10 cellular contexts compared by ENCODE assay signal in genomic region chr1:156616463-156616862, GRCh38. TPM values are rescaled to one million over a fixed set of nuclear protein-coding genes. Genes with fewer than 3 reads are reported as not detected.
A peak's percentile ranks its signal among the peaks of the same experiment; 100 is the strongest.
DNase-seq lines count a peak whose midpoint lies in the region; ATAC-seq and TF ChIP-seq lines count a peak whose summit lies in the region.
"Had no signal": no experiment of that assay in that cellular context is flagged by ENCODE, and none has a peak within 500 bp of the region (broad histone marks: within the 10 kb centered on the region; RNA-seq: fewer than 3 reads in every experiment).

No MANE protein-coding gene starts in this region.

- H3K36me3 Mint-ChIP-seq in immature natural killer cell: peaks cover 0 to 3% (median 0%) of the 10 kb centered on the region in 3 donors
- H3K36me3 Mint-ChIP-seq: naive B cell had no signal

- H3K27me3 ChIP-seq in HAP-1 (ENCODE audit: low read depth): peaks cover 20% of the 10 kb centered on the region
- peaks cover 2% of the 10 kb centered on the region for H3K27me3 ChIP-seq in rectal smooth muscle tissue (ENCODE audit: control insufficient read depth, insufficient read depth, low read length)

- no peaks in the 10 kb centered on the region for H3K36me3 ChIP-seq in HAP-1 (replicated peaks)
- H3K36me3 ChIP-seq in rectal smooth muscle tissue (ENCODE audit: control insufficient read depth, insufficient read depth, low read length): no peaks in the 10 kb centered on the region

- H3K9me3 ChIP-seq in HAP-1: no peaks in the 10 kb centered on the region

- DNase-seq in HAP-1 (ENCODE audit: low spot score in 2 of 2) (peak; percentile 13 to 69), OCI-M1 (lab: John Stamatoyannopoulos, UW) (peak; percentile 72), foreskin fibroblast (peak in 1 of 2 donors; percentile 42), NAMALWA (ENCODE audit: low spot score) (no peak), immature natural killer cell (no peak)
- DNase-seq: naive B cell had no signal

- no peaks in the 10 kb centered on the region for H3K9me3 Mint-ChIP-seq in immature natural killer cell

- TF ChIP-seq CTCF in foreskin fibroblast (IDR thresholded peaks at IDR 0.05; ENCODE audit: low read depth, low read length): peak; percentile 4

- H3K4me1 ChIP-seq in HAP-1: peaks cover 9% of the 10 kb centered on the region
- peaks cover 12% of the 10 kb centered on the region for H3K4me1 ChIP-seq in rectal smooth muscle tissue (ENCODE audit: control insufficient read depth, insufficient read depth, low read length)

- H3K4me3 ChIP-seq in HAP-1: no peak overlapping the region
- H3K4me3 ChIP-seq in foreskin fibroblast (ENCODE audit: low read depth in 1 of 2, low read length in 2 of 2): no peak overlapping the region
- no peak overlapping the region for H3K4me3 ChIP-seq in rectal smooth muscle tissue (ENCODE audit: low read length)

- H3K27ac Mint-ChIP-seq in immature natural killer cell: no peak overlapping the region
- H3K27ac Mint-ChIP-seq: naive B cell had no signal

- H3K27ac ChIP-seq in rectal smooth muscle tissue (ENCODE audit: low read depth, low read length): peak overlapping the region; percentile 75
- H3K27ac ChIP-seq: KMS-11 had no signal

- H3K4me3 Mint-ChIP-seq in immature natural killer cell: no peak overlapping the region
- H3K4me3 Mint-ChIP-seq: naive B cell had no signal

- no peak for ATAC-seq in GM21723 (IDR thresholded peaks at IDR 0.05; ENCODE audit: unreplicated experiment)
- ATAC-seq in GM18909 (IDR thresholded peaks at IDR 0.05; ENCODE audit: poor library complexity, unreplicated experiment): no peak

- H3K27me3 Mint-ChIP-seq in immature natural killer cell (ENCODE audit: low read depth in 3 of 3): peaks cover 5 to 16% (median 15%) of the 10 kb centered on the region in 3 donors

- in situ Hi-C loops in HAP-1 (cut with MboI; ENCODE audit: low sequenced_read_pairs): no loop called here

- no peaks in the 10 kb centered on the region for H3K4me1 Mint-ChIP-seq in immature natural killer cell

- no peak overlapping the region for H3K9ac ChIP-seq in rectal smooth muscle tissue (ENCODE audit: low read length)
- H3K9ac ChIP-seq: KMS-11 had no signal

RNA-seq across cellular contexts. Expression of gene HAPLN2, which starts 2.8 kb away (rescaled TPM):
- not detected for polyA plus RNA-seq in immature natural killer cell

RNA-seq across cellular contexts. Expression of gene GPATCH4, which starts 15.2 kb away (rescaled TPM):
- polyA plus RNA-seq in immature natural killer cell: 10 to 100 TPM in 2 of 3 donors, 1 to 10 TPM in 1; 7.7 to 42.2 (median 15.9) TPM

RNA-seq across cellular contexts. Expression of gene NAXE, which starts 24.9 kb away (rescaled TPM):
- polyA plus RNA-seq in immature natural killer cell: 100 to 1,000 TPM; 141 to 239 (median 202) TPM

RNA-seq across cellular contexts. Expression of gene BCAN, which starts 25.5 kb away (rescaled TPM):
- under 1 TPM in 1 of 3 donors, not detected in 2; 0.35 TPM for polyA plus RNA-seq in immature natural killer cell

RNA-seq across cellular contexts. Expression of gene TTC24, which starts 36.9 kb away (rescaled TPM):
- polyA plus RNA-seq in immature natural killer cell: 1 to 10 TPM in 1 of 3 donors, under 1 TPM in 2; 0.40 to 1.1 (median 0.72) TPM

Comparison
In these comparisons a context has a peak if more than half of its experiments do, and no peak if none do; other contexts are left out.
1. DNase-seq: peak in HAP-1 (2 of 2) and OCI-M1 (single experiment); none in NAMALWA (single experiment) and immature natural killer cell (0 of 3).